17 cellular contexts compared by ENCODE assay signal in the genomic region with DNA sequence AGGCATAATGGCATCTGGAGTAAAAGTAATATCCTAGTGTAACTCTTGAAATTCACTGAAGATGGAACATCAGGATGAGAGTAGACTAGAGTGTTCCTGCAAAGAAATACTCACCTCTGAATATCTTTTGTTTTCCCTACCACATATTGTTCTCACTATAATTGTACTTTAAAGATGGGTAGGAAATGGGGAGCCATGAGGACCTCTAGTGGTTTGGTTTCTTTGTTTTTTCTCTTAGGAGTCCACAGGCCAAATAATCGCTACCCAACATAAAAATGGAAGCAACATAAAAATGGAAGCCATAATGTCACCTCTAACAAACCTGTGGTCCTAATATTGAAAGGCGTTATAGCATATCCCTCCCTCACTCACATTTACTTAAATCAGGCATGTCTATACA.
DNase-seq lines count a peak whose midpoint lies in the region; ATAC-seq and TF ChIP-seq lines count a peak whose summit lies in the region.
"Had no signal": no experiment of that assay in that cellular context is flagged by ENCODE, and none has a peak within 500 bp of the region (broad histone marks: within the 10 kb centered on the region; RNA-seq: fewer than 3 reads in every experiment).

No MANE protein-coding gene starts in this region.

- peak; percentile 50 for ATAC-seq in GM23338
- no peak for ATAC-seq in body of pancreas
- no peak for ATAC-seq in activated CD8-positive, alpha-beta memory T cell treated with anti-CD3 and anti-CD28 coated beads, Interleukin-2, amount 10 ng/mL, durations not matched to agents 7 days and 5 days
- no peak for ATAC-seq in GM21526 (IDR thresholded peaks at IDR 0.05; ENCODE audit: low FRiP score, unreplicated experiment)

- no peaks in the 10 kb centered on the region for H3K27me3 Mint-ChIP-seq in GM23338 (ENCODE audit: insufficient read depth, low read depth, poor library complexity)
- H3K27me3 Mint-ChIP-seq in activated CD8-positive, alpha-beta memory T cell treated with anti-CD3 and anti-CD28 coated beads, Interleukin-2, amount 10 ng/mL, durations not matched to agents 7 days and 5 days: no peaks in the 10 kb centered on the region

- H3K4me3 Mint-ChIP-seq in GM23338: no peak overlapping the region
- no peak overlapping the region for H3K4me3 Mint-ChIP-seq in activated CD8-positive, alpha-beta memory T cell treated with anti-CD3 and anti-CD28 coated beads, Interleukin-2, amount 10 ng/mL, durations not matched to agents 7 days and 5 days
- H3K4me3 Mint-ChIP-seq: nephron progenitor cell had no signal

- H3K9me2 ChIP-seq in GM23338 (ENCODE audit: insufficient read depth): no peaks in the 10 kb centered on the region; the same call in 1 of the 2 replicates

- TF ChIP-seq CTCF in 22Rv1 (IDR thresholded peaks at IDR 0.05): peak; percentile 40
- peak; percentile 61 to 63 for TF ChIP-seq CTCF in GM23338 (conservative IDR thresholded peaks at IDR 0.05; ENCODE audit: low read depth in 2 of 2)
- peak in 4 of 7 experiments; percentile 21 to 48 (median 36) for TF ChIP-seq CTCF in body of pancreas (IDR thresholded peaks at IDR 0.05)
- no peak for TF ChIP-seq CTCF in prostate gland (IDR thresholded peaks at IDR 0.05)

- H4K20me1 ChIP-seq in GM23338 (replicated peaks; ENCODE audit: insufficient read depth): no peaks in the 10 kb centered on the region

- CTCF ChIA-PET in activated CD8-positive, alpha-beta memory T cell treated with anti-CD3 and anti-CD28 coated beads, Interleukin-2, amount 10 ng/mL, durations not matched to agents 7 days and 5 days (lab: Charles Lee): interaction anchor here (0.7 kb wide), 1 partner anchor 122 kb away, joined by 3 read pairs; no protein-coding TSS in a partner anchor

- H3K9me3 Mint-ChIP-seq in GM23338: peaks cover 2% of the 10 kb centered on the region; the same call in 1 of the 3 replicates
- peaks cover 15% of the 10 kb centered on the region for H3K9me3 Mint-ChIP-seq in activated CD8-positive, alpha-beta memory T cell treated with anti-CD3 and anti-CD28 coated beads, Interleukin-2, amount 10 ng/mL, durations not matched to agents 7 days and 5 days (ENCODE audit: low read depth)
- H3K9me3 Mint-ChIP-seq: nephron progenitor cell had no signal

- no peak overlapping the region for H2AFZ ChIP-seq in GM23338

- no peaks in the 10 kb centered on the region for H3K36me3 ChIP-seq in GM23338 (ENCODE audit: insufficient read depth)
- no peaks in the 10 kb centered on the region for H3K36me3 ChIP-seq in body of pancreas (replicated peaks in 1 of 2; ENCODE audit: insufficient read depth in 1 of 2, low read depth in 2 of 2)
- H3K36me3 ChIP-seq in prostate gland: no peaks in the 10 kb centered on the region
- H3K36me3 ChIP-seq: adrenal gland, right atrium auricular region, SJSA1 had no signal

- TF ChIP-seq POLR2A in body of pancreas (IDR thresholded peaks at IDR 0.05) (no peak), prostate gland (IDR thresholded peaks at IDR 0.05) (no peak)

- peak; percentile 62 for DNase-seq in GM23338 (ENCODE audit: low spot score)
- peak; percentile 17 for DNase-seq in NCI-H69 (lab: John Stamatoyannopoulos, UW)
- DNase-seq in body of pancreas: no peak
- DNase-seq in activated CD8-positive, alpha-beta memory T cell treated with anti-CD3 and anti-CD28 coated beads, Interleukin-2, amount 10 ng/mL, durations not matched to agents 7 days and 5 days: no peak
- no peak for DNase-seq in UCSD-AML1 (lab: John Stamatoyannopoulos, UW; ENCODE audit: unreplicated experiment)
- no peak for DNase-seq in prostate gland (ENCODE audit: low spot score)
- DNase-seq: activated CD8-positive, alpha-beta memory T cell treated with anti-CD3 and anti-CD28 coated beads for 24 hours; adrenal gland; cerebellar nuclear complex; NCI-H1092; NCI-H774; nephron progenitor cell had no signal

- H3K36me3 Mint-ChIP-seq in GM23338 (ENCODE audit: low read depth): no peaks in the 10 kb centered on the region; the same call in 2 of the 3 replicates
- H3K36me3 Mint-ChIP-seq in activated CD8-positive, alpha-beta memory T cell treated with anti-CD3 and anti-CD28 coated beads, Interleukin-2, amount 10 ng/mL, durations not matched to agents 7 days and 5 days: no peaks in the 10 kb centered on the region

- H3K4me3 ChIP-seq in GM23338 (no peak overlapping the region), body of pancreas (no peak overlapping the region), prostate gland (no peak overlapping the region)
- H3K4me3 ChIP-seq: adrenal gland, right atrium auricular region, SJSA1 had no signal

- no peaks in the 10 kb centered on the region for H3F3A ChIP-seq in GM23338 (replicated peaks; ENCODE audit: low read depth)

- peaks cover 12% of the 10 kb centered on the region for H3K4me1 Mint-ChIP-seq in GM23338
- H3K4me1 Mint-ChIP-seq in activated CD8-positive, alpha-beta memory T cell treated with anti-CD3 and anti-CD28 coated beads, Interleukin-2, amount 10 ng/mL, durations not matched to agents 7 days and 5 days: no peaks in the 10 kb centered on the region
- H3K4me1 Mint-ChIP-seq: nephron progenitor cell had no signal

- no peaks in the 10 kb centered on the region for H3K79me2 ChIP-seq in GM23338 (replicated peaks; ENCODE audit: insufficient read depth)

- no peak overlapping the region for H3K27ac ChIP-seq in 22Rv1
- no peak overlapping the region for H3K27ac ChIP-seq in GM23338 (ENCODE audit: low read depth)
- no peak overlapping the region for H3K27ac ChIP-seq in body of pancreas
- H3K27ac ChIP-seq in prostate gland: no peak overlapping the region
- H3K27ac ChIP-seq: adrenal gland, right atrium auricular region, SJSA1 had no signal

- H3K27me3 ChIP-seq in GM23338 (ENCODE audit: insufficient read depth) (no peaks in the 10 kb centered on the region), body of pancreas (no peaks in the 10 kb centered on the region), prostate gland (replicated peaks; ENCODE audit: insufficient read depth) (no peaks in the 10 kb centered on the region)
- H3K27me3 ChIP-seq: adrenal gland, right atrium auricular region, SJSA1 had no signal

- no peak overlapping the region for H3K4me2 ChIP-seq in GM23338

- H3K27ac Mint-ChIP-seq in GM23338: no peak overlapping the region
- no peak overlapping the region for H3K27ac Mint-ChIP-seq in activated CD8-positive, alpha-beta memory T cell treated with anti-CD3 and anti-CD28 coated beads, Interleukin-2, amount 10 ng/mL, durations not matched to agents 7 days and 5 days
- H3K27ac Mint-ChIP-seq: activated T-helper 2 cell treated with anti-CD3 and anti-CD28 coated beads, Interferon-gamma antibody, Interleukin-2, Interleukin-4, amounts not matched to agents 10 μg/mL and 5 μg/mL and 100 μg/mL, durations not matched to agents 14 hours and 24 hours and 36 hours; nephron progenitor cell had no signal

- H3K4me1 ChIP-seq in GM23338 (ENCODE audit: insufficient read depth): peaks cover 14% of the 10 kb centered on the region
- H3K4me1 ChIP-seq in body of pancreas: no peaks in the 10 kb centered on the region
- H3K4me1 ChIP-seq in prostate gland (replicated peaks): no peaks in the 10 kb centered on the region
- H3K4me1 ChIP-seq: adrenal gland, right atrium auricular region, SJSA1 had no signal

- 62 to 71% methylated on average over 2 of the region's 2 CpGs for WGBS in body of pancreas, 2 donors
- 85% methylated on average over 2 of the region's 2 CpGs for whole genome bisulfite sequencing in prostate gland

- no peaks in the 10 kb centered on the region for H3K9me3 ChIP-seq in body of pancreas
- H3K9me3 ChIP-seq in prostate gland: no peaks in the 10 kb centered on the region
- H3K9me3 ChIP-seq: adrenal gland, right atrium auricular region had no signal

- intact Hi-C loops in body of pancreas (cut with DNase I): no loop called here
- intact Hi-C loops in prostate gland (cut with DNase I): no loop called here

TF ChIP-seq in GM23338, 12 proteins besides CTCF, POLR2A, EP300 and RAD21:
- TF ChIP-seq, protein P1, sequence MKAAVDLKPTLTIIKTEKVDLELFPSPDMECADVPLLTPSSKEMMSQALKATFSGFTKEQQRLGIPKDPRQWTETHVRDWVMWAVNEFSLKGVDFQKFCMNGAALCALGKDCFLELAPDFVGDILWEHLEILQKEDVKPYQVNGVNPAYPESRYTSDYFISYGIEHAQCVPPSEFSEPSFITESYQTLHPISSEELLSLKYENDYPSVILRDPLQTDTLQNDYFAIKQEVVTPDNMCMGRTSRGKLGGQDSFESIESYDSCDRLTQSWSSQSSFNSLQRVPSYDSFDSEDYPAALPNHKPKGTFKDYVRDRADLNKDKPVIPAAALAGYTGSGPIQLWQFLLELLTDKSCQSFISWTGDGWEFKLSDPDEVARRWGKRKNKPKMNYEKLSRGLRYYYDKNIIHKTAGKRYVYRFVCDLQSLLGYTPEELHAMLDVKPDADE (IDR thresholded peaks at IDR 0.05): no peak
- no peak for TF ChIP-seq EZH2 (IDR thresholded peaks at IDR 0.05; ENCODE audit: low read depth, unreplicated experiment)

Comparison
In these comparisons a context has a peak if more than half of its experiments do, and no peak if none do; other contexts are left out.
1. CTCF ChIP-seq: peak in 22Rv1 (single experiment), GM23338 (2 of 2) and body of pancreas (4 of 7); none in prostate gland (0 of 4).
2. DNase-seq: peak in GM23338 (single experiment) and NCI-H69 (single experiment); none in body of pancreas (0 of 4), activated CD8-positive, alpha-beta memory T cell treated with anti-CD3 and anti-CD28 coated beads, Interleukin-2, amount 10 ng/mL, durations not matched to agents 7 days and 5 days (single experiment), UCSD-AML1 (single experiment) and prostate gland (single experiment).